21 cellular contexts compared by ENCODE assay signal in the genomic region with DNA sequence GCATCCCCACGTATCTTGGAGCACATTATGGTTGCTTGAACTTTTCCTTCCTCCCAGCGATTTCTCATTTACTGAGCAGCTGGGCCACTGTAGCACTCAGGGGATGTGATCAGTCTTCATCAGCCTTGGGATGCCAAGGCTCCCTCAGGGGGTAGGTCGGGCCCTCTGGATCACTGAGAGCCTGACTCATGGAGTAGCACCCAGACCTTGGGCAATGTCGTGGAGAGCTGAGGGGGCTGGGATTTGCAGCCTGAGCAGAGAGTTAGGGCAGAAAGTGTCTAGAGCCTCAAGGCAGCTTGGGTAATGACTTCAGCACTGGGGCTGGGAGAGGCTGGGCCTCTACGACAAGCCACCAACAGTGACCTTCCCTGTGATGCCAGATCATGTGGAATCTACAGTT.
"Had no signal": no experiment of that assay in that cellular context is flagged by ENCODE, and none has a peak within 500 bp of the region (broad histone marks: within the 10 kb centered on the region; RNA-seq: fewer than 3 reads in every experiment).

No MANE protein-coding gene starts in this region.

- H3K27ac ChIP-seq: breast epithelium, Peyer's patch, SJSA1 had no signal

- H3K27me3 ChIP-seq: breast epithelium, Peyer's patch, SJSA1 had no signal

- H3K36me3 ChIP-seq: breast epithelium, Peyer's patch, SJSA1 had no signal

- H3K4me3 ChIP-seq: breast epithelium, Peyer's patch, SJSA1 had no signal

- ATAC-seq: activated CD4-positive, CD25-positive, alpha-beta regulatory T cell treated with anti-CD3 and anti-CD28 coated beads, Interleukin-2, amount 50 U/mL, for 24 hours; activated CD8-positive, alpha-beta T cell treated with anti-CD3 and anti-CD28 coated beads for 36 hours; activated T-cell treated with anti-CD3 and anti-CD28 coated beads, Interleukin-2, amount 50 U/mL, for 72 hours; SK-N-SH treated with all-trans-retinoic acid at 6 μM for 48 hours had no signal

- H3K9me3 ChIP-seq: breast epithelium, Peyer's patch, SJSA1 had no signal

- DNase-seq: activated CD4-positive, alpha-beta T cell treated with anti-CD3 and anti-CD28 coated beads for 4 hours; activated CD8-positive, alpha-beta memory T cell treated with anti-CD3 and anti-CD28 coated beads, Interleukin-2, amount 50 U/mL, for 4 hours; activated CD8-positive, alpha-beta T cell treated with anti-CD3 and anti-CD28 coated beads for 36 hours; activated naive CD4-positive, alpha-beta T cell treated with anti-CD3 and anti-CD28 coated beads, Interleukin-2, amount 50 U/mL, for 16 hours; activated naive CD8-positive, alpha-beta T cell treated with anti-CD3 and anti-CD28 coated beads, Interleukin-2, amount 10 ng/mL, durations not matched to agents 7 days and 5 days; activated T-cell treated with anti-CD3 and anti-CD28 coated beads, Interleukin-2, amount 50 U/mL, for 72 hours; aorta; caudate nucleus; Karpas-422; NCI-H1048; NCI-H1436; NCI-H1694 treated with DMSO at 0.1 percent for 48 hours; NCI-H2029 treated with DMSO at 0.1 percent for 48 hours; NCI-H524; Peyer's patch; SHP77; SW 1271 had no signal

- H3K4me1 ChIP-seq: breast epithelium, Peyer's patch, SJSA1 had no signal
